Comparison of ENCODE assay signal across 8 cellular contexts in genomic region chr19:48254529-48254970, GRCh38. TPM values are rescaled to one million over a fixed set of nuclear protein-coding genes. Genes with fewer than 3 reads are reported as not detected.
DNase-seq lines count a peak whose midpoint lies in the region; ATAC-seq and TF ChIP-seq lines count a peak whose summit lies in the region.
"Had no signal": no experiment of that assay in that cellular context is flagged by ENCODE, and none has a peak within 500 bp of the region (broad histone marks: within the 10 kb centered on the region; RNA-seq: fewer than 3 reads in every experiment).

No MANE protein-coding gene starts in this region.

- H3K9me3 ChIP-seq in right cardiac atrium (ENCODE audit: control insufficient read depth, low read length) (no peaks in the 10 kb centered on the region), smooth muscle cell (replicated peaks; ENCODE audit: low read depth) (no peaks in the 10 kb centered on the region)

- H3K9ac ChIP-seq in smooth muscle cell (ENCODE audit: low read depth), result no peak overlapping the region

- no peaks in the 10 kb centered on the region for H3F3A ChIP-seq in smooth muscle cell (ENCODE audit: low read depth)

- CTCF ChIA-PET in activated CD4-positive, alpha-beta memory T cell treated with anti-CD3 and anti-CD28 coated beads for 36 hours (lab: Charles Lee), result interaction anchor here (1.6 kb wide), 1 partner anchor 9 kb away, joined by 6 read pairs; no protein-coding TSS in a partner anchor
- CTCF ChIA-PET in GM10248 (lab: Yijun Ruan, JAX), result interaction anchor here (1.8 to 2.4 kb wide), 2 partner anchors 79 to 330 kb away, joined by 3 to 6 read pairs; no protein-coding TSS in a partner anchor

- H3K27ac ChIP-seq in HL-60 (replicated peaks) (peak overlapping the region; percentile 98), right cardiac atrium (ENCODE audit: low read length) (peak overlapping the region; percentile 17), smooth muscle cell (ENCODE audit: low read depth) (no peak overlapping the region)

- peak overlapping the region; percentile 84 for H3K4me2 ChIP-seq in smooth muscle cell

- no peaks in the 10 kb centered on the region for H3K4me1 ChIP-seq in right cardiac atrium (ENCODE audit: control insufficient read depth, insufficient read depth, low read length)
- peaks cover 8% of the 10 kb centered on the region for H3K4me1 ChIP-seq in smooth muscle cell (ENCODE audit: low read depth)

- no peak for DNase-seq in HL-60 (ENCODE audit: low read depth in 1 of 2, low spot score in 1 of 2)
- no peak for DNase-seq in activated CD4-positive, alpha-beta memory T cell treated with anti-CD3 and anti-CD28 coated beads for 36 hours
- DNase-seq in right cardiac atrium, result no peak
- no peak for DNase-seq in smooth muscle cell (lab: John Stamatoyannopoulos, UW; ENCODE audit: unreplicated experiment)
- DNase-seq in GM10248 (ENCODE audit: extremely low spot score), result no peak
- DNase-seq in GOT3 (lab: John Stamatoyannopoulos, UW), result no peak
- no peak for DNase-seq in NCI-H187 (lab: John Stamatoyannopoulos, UW)
- DNase-seq: NCI-H2171 had no signal

- H4K20me1 ChIP-seq in smooth muscle cell (ENCODE audit: low read depth), result no peaks in the 10 kb centered on the region

- no peaks in the 10 kb centered on the region for H3K27me3 Mint-ChIP-seq in activated CD4-positive, alpha-beta memory T cell treated with anti-CD3 and anti-CD28 coated beads for 36 hours

- no peak overlapping the region for H2AFZ ChIP-seq in smooth muscle cell (ENCODE audit: low read depth)

- no peak for TF ChIP-seq CTCF in HL-60 (IDR thresholded peaks at IDR 0.05; ENCODE audit: insufficient read depth, low read length)
- TF ChIP-seq CTCF in smooth muscle cell (IDR thresholded peaks at IDR 0.05; ENCODE audit: borderline replicate concordance, insufficient read depth, poor library complexity, severe bottlenecking), result no peak
- no peak for TF ChIP-seq CTCF in GM10248 (IDR thresholded peaks at IDR 0.05; ENCODE audit: control extremely low read depth, extremely low read depth, low read depth, missing control alignments)

- no peaks in the 10 kb centered on the region for H3K36me3 ChIP-seq in smooth muscle cell (ENCODE audit: low read depth)

- no peaks in the 10 kb centered on the region for H3K9me3 Mint-ChIP-seq in activated CD4-positive, alpha-beta memory T cell treated with anti-CD3 and anti-CD28 coated beads for 36 hours

- intact Hi-C loops in activated CD4-positive, alpha-beta memory T cell treated with anti-CD3 and anti-CD28 coated beads for 36 hours (cut with micrococcal nuclease), result loop anchor here (2.0 kb wide), 1 partner anchor 84 kb away; the partner anchor contains the start of genes LIG1 and ZSWIM9
- intact Hi-C loops in right cardiac atrium (cut with DNase I), result no loop called here

- H3K27ac Mint-ChIP-seq in activated CD4-positive, alpha-beta memory T cell treated with anti-CD3 and anti-CD28 coated beads for 36 hours, result peak overlapping the region; percentile 92

- H3K36me3 Mint-ChIP-seq in activated CD4-positive, alpha-beta memory T cell treated with anti-CD3 and anti-CD28 coated beads for 36 hours, result peaks cover 13% of the 10 kb centered on the region

- POLR2A ChIA-PET in activated CD4-positive, alpha-beta memory T cell treated with anti-CD3 and anti-CD28 coated beads for 36 hours (lab: Charles Lee), result interaction anchor here (0.9 to 1.8 kb wide), 6 partner anchors 10 to 109 kb away, joined by 3 to 8 read pairs (median 4); partner anchors contain the start of genes SYNGR4 and TMEM143
- POLR2A ChIA-PET in GM10248 (lab: Yijun Ruan, JAX), result no interaction called here

- no peaks in the 10 kb centered on the region for H3K27me3 ChIP-seq in HL-60 (ENCODE audit: insufficient read depth, poor library complexity, severe bottlenecking)
- no peaks in the 10 kb centered on the region for H3K27me3 ChIP-seq in right cardiac atrium (ENCODE audit: control insufficient read depth, insufficient read depth)
- H3K27me3 ChIP-seq in smooth muscle cell (ENCODE audit: low read depth), result no peaks in the 10 kb centered on the region

- peaks cover 27% of the 10 kb centered on the region for H3K79me2 ChIP-seq in smooth muscle cell (ENCODE audit: low read depth)

- peak overlapping the region; percentile 76 for H3K4me3 Mint-ChIP-seq in activated CD4-positive, alpha-beta memory T cell treated with anti-CD3 and anti-CD28 coated beads for 36 hours

- 96% methylated on average over 4 of the region's 4 CpGs for WGBS in right cardiac atrium
- 98% methylated on average over 4 of the region's 4 CpGs for WGBS in smooth muscle cell (ENCODE audit: low lambda C conversion rate)

- H3K4me3 ChIP-seq in HL-60 (replicated peaks; ENCODE audit: insufficient read depth, low read length) (peak overlapping the region; percentile 37; the same call in 1 of the 2 replicates), right cardiac atrium (ENCODE audit: low read length) (peak overlapping the region; percentile 87), smooth muscle cell (peak overlapping the region; percentile 100)

- no peak for ATAC-seq in right cardiac atrium

- H3K4me1 Mint-ChIP-seq in activated CD4-positive, alpha-beta memory T cell treated with anti-CD3 and anti-CD28 coated beads for 36 hours (ENCODE audit: low read depth), result peaks cover 70% of the 10 kb centered on the region

RNA-seq across cellular contexts. Expression of gene CARD8, which starts 1.2 kb away (rescaled TPM):
- total RNA-seq in activated CD4-positive, alpha-beta memory T cell treated with anti-CD3 and anti-CD28 coated beads for 36 hours, result 100 to 1,000 TPM; 152 TPM
- total RNA-seq in right cardiac atrium (10 to 100 TPM; 32.6 to 43.3 (median 33.3) TPM), smooth muscle cell (17.7 and 30.0 TPM in 2 replicates)
- polyA plus RNA-seq in right cardiac atrium (22.3 TPM), smooth muscle cell (9.0 and 9.3 TPM in 2 replicates)

RNA-seq across cellular contexts. Expression of gene ZNF114, which starts 15.3 kb away (rescaled TPM):
- under 1 TPM; 0.29 to 0.31 TPM for total RNA-seq in activated CD4-positive, alpha-beta memory T cell treated with anti-CD3 and anti-CD28 coated beads for 36 hours
- total RNA-seq in right cardiac atrium, result under 1 TPM; 0.25 to 0.46 (median 0.42) TPM
- polyA plus RNA-seq in right cardiac atrium, result 0.43 TPM
- total RNA-seq in smooth muscle cell, result 0.22 and 1.5 TPM in 2 replicates
- polyA plus RNA-seq in smooth muscle cell, result 0.67 and 3.2 TPM in 2 replicates

Comparison
In these comparisons a context has a peak if more than half of its experiments do, and no peak if none do; other contexts are left out.
1. H3K4me3 ChIP-seq: peak in every context shown above with its lines; median percentile 100 in smooth muscle cell; 87 in right cardiac atrium; 37 in HL-60.